8 cellular contexts compared by ENCODE assay signal in genomic region chr16:67883872-67884261, GRCh38. TPM values are rescaled to one million over a fixed set of nuclear protein-coding genes. Genes with fewer than 3 reads are reported as not detected.
DNase-seq lines count a peak whose midpoint lies in the region; ATAC-seq and TF ChIP-seq lines count a peak whose summit lies in the region.

No MANE protein-coding gene starts in this region.

- no peak overlapping the region for H3K4me3 ChIP-seq in coronary artery

- peak overlapping the region; percentile 26 to 68 for H3K27ac ChIP-seq in coronary artery

- peak; percentile 63 for DNase-seq in ELR (ENCODE audit: low read depth)
- DNase-seq in MV-4-11 (lab: John Stamatoyannopoulos, UW): peak; percentile 18
- peak; percentile 66 to 67 for DNase-seq in activated CD4-positive, alpha-beta T cell treated with anti-CD3 and anti-CD28 coated beads, Interleukin-2, amount 50 U/mL, for 4 hours
- DNase-seq in coronary artery (ENCODE audit: low spot score): no peak
- peak; percentile 27 for DNase-seq in mucosa of gallbladder (ENCODE audit: low spot score)
- peak; percentile 31 to 52 for DNase-seq in stimulated activated CD8-positive, alpha-beta memory T cell treated with anti-CD3 and anti-CD28 coated beads, Interleukin-7, amount 100 ng/mL, for 4 hours (ENCODE audit: low read depth in 2 of 2)
- DNase-seq in NK-92 treated with Interleukin-12 subunit alpha and Interleukin-12 subunit beta, amount 100 ng/mL, for 24 hours (lab: John Stamatoyannopoulos, UW): no peak

- ATAC-seq in HG02938 (IDR thresholded peaks at IDR 0.05; ENCODE audit: unreplicated experiment): no peak

- TF ChIP-seq CTCF in coronary artery (IDR thresholded peaks at IDR 0.05): peak; percentile 92

RNA-seq across cellular contexts. Expression of gene NRN1L, which starts 0.8 kb away (rescaled TPM):
- total RNA-seq in mucosa of gallbladder: 1.2 TPM

RNA-seq across cellular contexts. Expression of gene PSKH1, which starts 9.2 kb away (rescaled TPM):
- 31.6 TPM for total RNA-seq in mucosa of gallbladder

RNA-seq across cellular contexts. Expression of gene EDC4, which starts 11.0 kb away (rescaled TPM):
- 59.5 TPM for total RNA-seq in mucosa of gallbladder

RNA-seq across cellular contexts. Expression of gene CENPT, which starts 36.4 kb away (rescaled TPM):
- total RNA-seq in mucosa of gallbladder: 44.6 TPM

RNA-seq across cellular contexts. Expression of gene NUTF2, which starts 37.1 kb away (rescaled TPM):
- 69.3 TPM for total RNA-seq in mucosa of gallbladder

Comparison
In these comparisons a context has a peak if more than half of its experiments do, and no peak if none do; other contexts are left out.
1. DNase-seq: peak in ELR (single experiment), MV-4-11 (single experiment), activated CD4-positive, alpha-beta T cell treated with anti-CD3 and anti-CD28 coated beads, Interleukin-2, amount 50 U/mL, for 4 hours (2 of 2), mucosa of gallbladder (single experiment) and stimulated activated CD8-positive, alpha-beta memory T cell treated with anti-CD3 and anti-CD28 coated beads, Interleukin-7, amount 100 ng/mL, for 4 hours (2 of 2); none in coronary artery (single experiment) and NK-92 treated with Interleukin-12 subunit alpha and Interleukin-12 subunit beta, amount 100 ng/mL, for 24 hours (single experiment).